4 cellular contexts compared by ENCODE assay signal in the genomic region with DNA sequence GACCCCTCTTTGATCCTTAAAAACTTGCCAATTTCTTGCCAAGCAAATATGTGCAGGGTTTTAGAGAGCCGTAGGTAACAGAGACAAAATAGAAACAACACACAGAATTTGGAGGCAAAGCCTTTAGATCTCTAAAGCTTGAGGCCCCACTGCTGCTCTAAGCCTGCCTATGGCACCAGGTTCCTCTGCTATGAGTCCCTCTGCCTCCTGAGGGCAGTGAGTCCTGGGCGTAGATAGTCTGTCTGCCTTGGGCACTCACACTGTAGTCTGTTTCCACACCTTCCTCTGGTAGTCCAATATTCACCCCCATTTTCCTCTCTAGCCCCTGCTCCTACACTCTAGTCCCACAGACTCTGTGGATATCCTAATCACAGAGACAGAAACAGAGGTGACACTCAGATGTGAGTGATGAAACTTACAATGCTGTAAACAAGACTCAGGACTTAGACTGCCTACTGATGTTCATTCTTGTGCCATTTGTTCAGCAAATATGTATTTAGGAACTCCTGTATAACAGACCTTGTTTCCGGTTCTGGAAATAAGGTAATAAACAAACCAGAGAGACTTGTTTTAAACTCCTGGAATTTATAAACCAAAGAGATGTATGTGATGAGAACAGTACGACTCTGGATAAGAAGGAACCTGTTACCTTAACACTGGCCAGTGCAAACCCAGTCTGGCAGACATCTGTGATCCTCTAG.
TF ChIP-seq lines count a peak whose summit lies in the region.

No MANE protein-coding gene starts in this region.

TF ChIP-seq in A549, 52 proteins besides CTCF, POLR2A, EP300 and RAD21:
- no peak for TF ChIP-seq ELK1 (IDR thresholded peaks at IDR 0.05; ENCODE audit: low read depth, low read length)
- no peak for TF ChIP-seq ZSCAN20 (CRISPR knock-in tag; IDR thresholded peaks at IDR 0.05)
- no peak for TF ChIP-seq HOXA7 (CRISPR knock-in tag; IDR thresholded peaks at IDR 0.05)
- TF ChIP-seq, protein P1, sequence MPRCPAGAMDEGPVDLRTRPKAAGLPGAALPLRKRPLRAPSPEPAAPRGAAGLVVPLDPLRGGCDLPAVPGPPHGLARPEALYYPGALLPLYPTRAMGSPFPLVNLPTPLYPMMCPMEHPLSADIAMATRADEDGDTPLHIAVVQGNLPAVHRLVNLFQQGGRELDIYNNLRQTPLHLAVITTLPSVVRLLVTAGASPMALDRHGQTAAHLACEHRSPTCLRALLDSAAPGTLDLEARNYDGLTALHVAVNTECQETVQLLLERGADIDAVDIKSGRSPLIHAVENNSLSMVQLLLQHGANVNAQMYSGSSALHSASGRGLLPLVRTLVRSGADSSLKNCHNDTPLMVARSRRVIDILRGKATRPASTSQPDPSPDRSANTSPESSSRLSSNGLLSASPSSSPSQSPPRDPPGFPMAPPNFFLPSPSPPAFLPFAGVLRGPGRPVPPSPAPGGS (IDR thresholded peaks at IDR 0.05) = no peak
- no peak for TF ChIP-seq BHLHE40 (IDR thresholded peaks at IDR 0.05; ENCODE audit: low read depth, low read length)
- no peak for TF ChIP-seq PHF8 (IDR thresholded peaks at IDR 0.05; ENCODE audit: borderline replicate concordance, low read depth)
- no peak for TF ChIP-seq RCOR1 (IDR thresholded peaks at IDR 0.05; ENCODE audit: low read depth, low read length)
- TF ChIP-seq NFE2L2 (conservative IDR thresholded peaks at IDR 0.05; ENCODE audit: low read length) = no peak
- no peak for TF ChIP-seq RFX5 (IDR thresholded peaks at IDR 0.05)
- TF ChIP-seq RARB (CRISPR knock-in tag; IDR thresholded peaks at IDR 0.05) = no peak

TF ChIP-seq in GM23338, 12 proteins besides CTCF, POLR2A, EP300 and RAD21 (continues in another document):
- TF ChIP-seq STAT1 (IDR thresholded peaks at IDR 0.05; ENCODE audit: unreplicated experiment) (no peak), CREB1 (CRISPR knock-in tag; IDR thresholded peaks at IDR 0.05; ENCODE audit: low read depth) (no peak), JUNB (IDR thresholded peaks at IDR 0.05; ENCODE audit: unreplicated experiment) (no peak)

TF ChIP-seq in GM12878, 131 proteins besides CTCF, POLR2A, EP300 and RAD21:
- no peak for TF ChIP-seq CHD4 (IDR thresholded peaks at IDR 0.05)
- TF ChIP-seq ELK1 (IDR thresholded peaks at IDR 0.05; ENCODE audit: low read depth, low read length) = no peak
- no peak for TF ChIP-seq CREB1 (IDR thresholded peaks at IDR 0.05; ENCODE audit: low read depth)
- TF ChIP-seq PML (IDR thresholded peaks at IDR 0.05; ENCODE audit: low read length) = no peak
- no peak for TF ChIP-seq NBN (IDR thresholded peaks at IDR 0.05)
- no peak for TF ChIP-seq ZNF207 (IDR thresholded peaks at IDR 0.05; ENCODE audit: borderline replicate concordance)
- no peak for TF ChIP-seq EGR1 (IDR thresholded peaks at IDR 0.05; ENCODE audit: borderline replicate concordance in 1 of 2, low read depth in 2 of 2, low read length in 2 of 2)

TF ChIP-seq in HEK293T, 16 proteins besides CTCF, POLR2A, EP300 and RAD21:
- no peak for TF ChIP-seq LEF1 (IDR thresholded peaks at IDR 0.05; ENCODE audit: borderline replicate concordance)
- TF ChIP-seq L3MBTL2 (conservative IDR thresholded peaks at IDR 0.05) = no peak
- TF ChIP-seq HDGF (IDR thresholded peaks at IDR 0.05; ENCODE audit: borderline replicate concordance) = no peak
- TF ChIP-seq ELF4 (IDR thresholded peaks at IDR 0.05) = no peak
- TF ChIP-seq FOXA1 (IDR thresholded peaks at IDR 0.05) = no peak
- no peak for TF ChIP-seq NFRKB (IDR thresholded peaks at IDR 0.05)
- TF ChIP-seq FOXM1 (IDR thresholded peaks at IDR 0.05; ENCODE audit: borderline replicate concordance) = no peak
- TF ChIP-seq PKNOX1 (IDR thresholded peaks at IDR 0.05) = no peak
- no peak for TF ChIP-seq SUZ12 (IDR thresholded peaks at IDR 0.05)
- TF ChIP-seq BHLHE40 (IDR thresholded peaks at IDR 0.05; ENCODE audit: borderline replicate concordance) = no peak
- no peak for TF ChIP-seq CTBP1 (IDR thresholded peaks at IDR 0.05; ENCODE audit: borderline replicate concordance)
- TF ChIP-seq SP1 (IDR thresholded peaks at IDR 0.05) = no peak
